ENCODE assay signal across 26 cellular contexts in genomic region chr10:3481496-3481895, GRCh38.
DNase-seq lines count a peak whose midpoint lies in the region; ATAC-seq and TF ChIP-seq lines count a peak whose summit lies in the region.
"Had no signal": no experiment of that assay in that cellular context is flagged by ENCODE, and none has a peak within 500 bp of the region (broad histone marks: within the 10 kb centered on the region; RNA-seq: fewer than 3 reads in every experiment).

No MANE protein-coding gene starts in this region.

- peak overlapping the region; percentile 20 for H3K27ac Mint-ChIP-seq in stimulated activated memory B cell treated with anti-CD40 and anti-IgM and Interleukin-4, amounts not matched to agents 10 μg/mL and 1 μg/mL and 100 μg/mL, for 72 hours
- H3K27ac Mint-ChIP-seq: activated T-cell treated with anti-CD3 and anti-CD28 coated beads, Interleukin-2, amount 50 U/mL, for 24 hours; B cell; CD8-positive, alpha-beta memory T cell; effector memory CD8-positive, alpha-beta T cell; naive thymus-derived CD8-positive, alpha-beta T cell; stimulated activated naive B cell treated with anti-CD40 and anti-IgM and Interleukin-4, amounts not matched to agents 10 μg/mL and 1 μg/mL and 100 μg/mL, for 72 hours had no signal

- intact Hi-C loops in thyroid gland (cut with DNase I) = no loop called here
- intact Hi-C loops in upper lobe of right lung (cut with DNase I) = no loop called here

- POLR2A ChIA-PET in HEK293 (lab: Yijun Ruan, JAX) = no interaction called here

- no peaks in the 10 kb centered on the region for H4K20me1 ChIP-seq in hepatocyte (ENCODE audit: insufficient read depth, poor library complexity, severe bottlenecking)

- TF ChIP-seq POLR2A in thyroid gland (IDR thresholded peaks at IDR 0.05) (no peak), tibial nerve (IDR thresholded peaks at IDR 0.05) (no peak)

- H3K27me3 Mint-ChIP-seq in stimulated activated memory B cell treated with anti-CD40 and anti-IgM and Interleukin-4, amounts not matched to agents 10 μg/mL and 1 μg/mL and 100 μg/mL, for 72 hours = no peaks in the 10 kb centered on the region
- H3K27me3 Mint-ChIP-seq: B cell; stimulated activated naive B cell treated with anti-CD40 and anti-IgM and Interleukin-4, amounts not matched to agents 10 μg/mL and 1 μg/mL and 100 μg/mL, for 72 hours had no signal

- no peak for DNase-seq in hepatocyte (ENCODE audit: low spot score)
- DNase-seq in thyroid gland = no peak
- no peak for DNase-seq in tibial nerve (ENCODE audit: low spot score in 2 of 2)
- no peak for DNase-seq in upper lobe of right lung
- no peak for DNase-seq in activated effector memory CD4-positive, alpha-beta T cell treated with Interleukin-2 at 50 U/mL for 16 hours
- DNase-seq: activated CD4-positive, alpha-beta T cell treated with anti-CD3 and anti-CD28 coated beads, Interleukin-2, amount 50 U/mL, for 1 hour; activated gamma-delta T cell treated with Interleukin-2 at 50 U/mL for 16 hours; activated T-cell treated with anti-CD3 and anti-CD28 coated beads, Interleukin-2, amount 50 U/mL, for 24 hours; caudate nucleus; CD8-positive, alpha-beta memory T cell; cortex of kidney; effector memory CD8-positive, alpha-beta T cell; H7; heart right ventricle; lower lobe of right lung; naive thymus-derived CD8-positive, alpha-beta T cell; NCI-H2107; occipital lobe; SJCRH30; stimulated activated naive B cell treated with anti-CD40 and anti-IgM and Interleukin-4, amounts not matched to agents 10 μg/mL and 1 μg/mL and 100 μg/mL, for 72 hours; substantia nigra had no signal

- no peaks in the 10 kb centered on the region for H3K79me2 ChIP-seq in hepatocyte

- H3K4me1 Mint-ChIP-seq in stimulated activated memory B cell treated with anti-CD40 and anti-IgM and Interleukin-4, amounts not matched to agents 10 μg/mL and 1 μg/mL and 100 μg/mL, for 72 hours = peaks cover 59% of the 10 kb centered on the region

- H3K36me3 Mint-ChIP-seq in stimulated activated memory B cell treated with anti-CD40 and anti-IgM and Interleukin-4, amounts not matched to agents 10 μg/mL and 1 μg/mL and 100 μg/mL, for 72 hours = no peaks in the 10 kb centered on the region
- H3K36me3 Mint-ChIP-seq: CD8-positive, alpha-beta memory T cell; naive thymus-derived CD8-positive, alpha-beta T cell; stimulated activated naive B cell treated with anti-CD40 and anti-IgM and Interleukin-4, amounts not matched to agents 10 μg/mL and 1 μg/mL and 100 μg/mL, for 72 hours; WTC11 had no signal

- no peak overlapping the region for H3K27ac ChIP-seq in HEK293 (ENCODE audit: extremely low read depth, low read depth, low read length)
- peak overlapping the region; percentile 78 for H3K27ac ChIP-seq in VCaP
- peak overlapping the region; percentile 73 for H3K27ac ChIP-seq in hepatocyte
- H3K27ac ChIP-seq in thyroid gland = peak overlapping the region in 1 of 3 donors; percentile 76
- peak overlapping the region in 2 of 4 donors; percentile 76 to 81 for H3K27ac ChIP-seq in tibial nerve
- H3K27ac ChIP-seq in upper lobe of right lung = no peak overlapping the region
- H3K27ac ChIP-seq: SJCRH30 had no signal

- peaks cover 13% of the 10 kb centered on the region for H3K4me1 ChIP-seq in HEK293 (ENCODE audit: control insufficient read depth, insufficient read depth, low read length)
- H3K4me1 ChIP-seq in hepatocyte (ENCODE audit: insufficient read depth) = peaks cover 23% of the 10 kb centered on the region
- H3K4me1 ChIP-seq in thyroid gland = peaks cover 3 to 15% of the 10 kb centered on the region in 2 donors
- H3K4me1 ChIP-seq in tibial nerve = peaks cover 0 to 30% (median 17%) of the 10 kb centered on the region in 4 donors
- peaks cover 20% of the 10 kb centered on the region for H3K4me1 ChIP-seq in upper lobe of right lung
- H3K4me1 ChIP-seq: SJCRH30 had no signal

- H3K4me3 Mint-ChIP-seq in stimulated activated memory B cell treated with anti-CD40 and anti-IgM and Interleukin-4, amounts not matched to agents 10 μg/mL and 1 μg/mL and 100 μg/mL, for 72 hours = no peak overlapping the region
- H3K4me3 Mint-ChIP-seq: activated T-cell treated with anti-CD3 and anti-CD28 coated beads, Interleukin-2, amount 50 U/mL, for 24 hours; effector memory CD8-positive, alpha-beta T cell; naive thymus-derived CD8-positive, alpha-beta T cell; WTC11 had no signal

- H3K9me3 ChIP-seq in HEK293 (ENCODE audit: control insufficient read depth, insufficient read depth, low read depth, low read length) = no peaks in the 10 kb centered on the region
- H3K9me3 ChIP-seq in hepatocyte (ENCODE audit: low read depth) = no peaks in the 10 kb centered on the region
- no peaks in the 10 kb centered on the region for H3K9me3 ChIP-seq in thyroid gland
- no peaks in the 10 kb centered on the region for H3K9me3 ChIP-seq in tibial nerve
- no peaks in the 10 kb centered on the region for H3K9me3 ChIP-seq in upper lobe of right lung
- H3K9me3 ChIP-seq: heart right ventricle, lower lobe of right lung, SJCRH30 had no signal

- TF ChIP-seq EP300 in tibial nerve (IDR thresholded peaks at IDR 0.05) = no peak

- no peak for ATAC-seq in stimulated activated memory B cell treated with anti-CD40 and anti-IgM and Interleukin-4, amounts not matched to agents 10 μg/mL and 1 μg/mL and 100 μg/mL, for 72 hours
- no peak for ATAC-seq in upper lobe of right lung
- ATAC-seq: effector memory CD8-positive, alpha-beta T cell; naive thymus-derived CD8-positive, alpha-beta T cell had no signal

- H3K4me3 ChIP-seq in HEK293 (ENCODE audit: low read depth, low read length) = no peak overlapping the region
- H3K4me3 ChIP-seq in hepatocyte = no peak overlapping the region
- no peak overlapping the region for H3K4me3 ChIP-seq in thyroid gland (replicated peaks in 1 of 3)
- no peak overlapping the region for H3K4me3 ChIP-seq in tibial nerve
- H3K4me3 ChIP-seq in upper lobe of right lung = no peak overlapping the region
- H3K4me3 ChIP-seq: lower lobe of right lung, SJCRH30 had no signal

- no peak for TF ChIP-seq CTCF in HEK293 (tag by site-specific recombination; IDR thresholded peaks at IDR 0.05)
- TF ChIP-seq CTCF in VCaP (conservative IDR thresholded peaks at IDR 0.05) = no peak
- TF ChIP-seq CTCF in hepatocyte (IDR thresholded peaks at IDR 0.05; ENCODE audit: poor library complexity) = no peak
- no peak for TF ChIP-seq CTCF in thyroid gland (IDR thresholded peaks at IDR 0.05)
- no peak for TF ChIP-seq CTCF in tibial nerve (IDR thresholded peaks at IDR 0.05)
- TF ChIP-seq CTCF in upper lobe of right lung (IDR thresholded peaks at IDR 0.05) = no peak

- no peak overlapping the region for H3K4me2 ChIP-seq in hepatocyte

- no peaks in the 10 kb centered on the region for H3K9me2 ChIP-seq in hepatocyte (replicated peaks; ENCODE audit: insufficient read depth)

- H2AFZ ChIP-seq in hepatocyte = no peak overlapping the region

- H3K9me3 Mint-ChIP-seq in stimulated activated memory B cell treated with anti-CD40 and anti-IgM and Interleukin-4, amounts not matched to agents 10 μg/mL and 1 μg/mL and 100 μg/mL, for 72 hours = no peaks in the 10 kb centered on the region
- H3K9me3 Mint-ChIP-seq: activated T-cell treated with anti-CD3 and anti-CD28 coated beads, Interleukin-2, amount 50 U/mL, for 24 hours; CD8-positive, alpha-beta memory T cell; effector memory CD8-positive, alpha-beta T cell; naive thymus-derived CD8-positive, alpha-beta T cell; stimulated activated naive B cell treated with anti-CD40 and anti-IgM and Interleukin-4, amounts not matched to agents 10 μg/mL and 1 μg/mL and 100 μg/mL, for 72 hours had no signal

- 97% methylated on average over 8 of the region's 8 CpGs for WGBS in hepatocyte (ENCODE audit: low lambda C conversion rate, missing lambda C conversion rate)
- WGBS in thyroid gland, 2 donors = 94 to 97% methylated on average over 8 of the region's 8 CpGs
- WGBS in tibial nerve, 2 donors = 92 to 95% methylated on average over 8 of the region's 8 CpGs

- H3K36me3 ChIP-seq in HEK293 (ENCODE audit: control insufficient read depth in 2 of 2, insufficient read depth in 1 of 2, low read length in 2 of 2) (no peaks in the 10 kb centered on the region), hepatocyte (replicated peaks; ENCODE audit: insufficient read depth, low read depth) (no peaks in the 10 kb centered on the region), thyroid gland (no peaks in the 10 kb centered on the region), tibial nerve (no peaks in the 10 kb centered on the region), upper lobe of right lung (no peaks in the 10 kb centered on the region)
- H3K36me3 ChIP-seq: heart right ventricle, lower lobe of right lung, SJCRH30 had no signal

- CTCF ChIA-PET in HEK293 (lab: Yijun Ruan, JAX) = no interaction called here

- H3K27me3 ChIP-seq in hepatocyte (no peaks in the 10 kb centered on the region), thyroid gland (no peaks in the 10 kb centered on the region), tibial nerve (no peaks in the 10 kb centered on the region), upper lobe of right lung (no peaks in the 10 kb centered on the region)
- H3K27me3 ChIP-seq: heart right ventricle, SJCRH30 had no signal

TF ChIP-seq in HEK293, 187 proteins besides CTCF, POLR2A, EP300 and RAD21:
- TF ChIP-seq ZNF558 (tag by site-specific recombination; IDR thresholded peaks at IDR 0.05) = peak; percentile 97
- TF ChIP-seq ZNF16 (tag by site-specific recombination; IDR thresholded peaks at IDR 0.05; ENCODE audit: low read depth) = no peak
- TF ChIP-seq ZNF548 (tag by site-specific recombination; IDR thresholded peaks at IDR 0.05) = peak; percentile 72

Comparison
In these comparisons a context has a peak if more than half of its experiments do, and no peak if none do; other contexts are left out.
1. H3K27ac ChIP-seq: peak in VCaP (single experiment) and hepatocyte (single experiment); none in HEK293 (single experiment) and upper lobe of right lung (single experiment).